In genomic region chr1:235650341-235651169, GRCh38 we compare ENCODE assay signal across 8 cellular contexts. TPM values are rescaled to one million over a fixed set of nuclear protein-coding genes. Genes with fewer than 3 reads are reported as not detected.
A peak's percentile ranks its signal among the peaks of the same experiment; 100 is the strongest.
DNase-seq lines count a peak whose midpoint lies in the region; ATAC-seq and TF ChIP-seq lines count a peak whose summit lies in the region.

No MANE protein-coding gene starts in this region.

- TF ChIP-seq CTCF in BE2C (IDR thresholded peaks at IDR 0.05; ENCODE audit: low read depth, low read length) = no peak
- TF ChIP-seq CTCF in HL-60 (IDR thresholded peaks at IDR 0.05; ENCODE audit: insufficient read depth, low read length) = no peak

- H3K4me3 Mint-ChIP-seq in activated naive CD8-positive, alpha-beta T cell treated with anti-CD3 and anti-CD28 coated beads, Interleukin-2, amount 50 U/mL, for 24 hours = peak overlapping the region; percentile 58
- H3K4me3 Mint-ChIP-seq in stimulated activated naive CD8-positive, alpha-beta T cell treated with anti-CD3 and anti-CD28 coated beads, Interleukin-15, amount 100 ng/mL, for 72 hours = peak overlapping the region; percentile 42 to 69

- H3K4me3 ChIP-seq in BE2C (ENCODE audit: low read depth, low read length) (peak overlapping the region; percentile 57), HL-60 (replicated peaks; ENCODE audit: insufficient read depth, low read length) (peak overlapping the region; percentile 20)

- no peaks in the 10 kb centered on the region for H3K9me3 Mint-ChIP-seq in activated naive CD8-positive, alpha-beta T cell treated with anti-CD3 and anti-CD28 coated beads, Interleukin-2, amount 50 U/mL, for 24 hours
- H3K9me3 Mint-ChIP-seq in stimulated activated naive CD8-positive, alpha-beta T cell treated with anti-CD3 and anti-CD28 coated beads, Interleukin-15, amount 100 ng/mL, for 72 hours = peaks cover 0 to 12% of the 10 kb centered on the region in 2 donors

- H3K27ac ChIP-seq in HL-60 (replicated peaks) = no peak overlapping the region

- DNase-seq in BE2C = peak; percentile 54
- DNase-seq in HL-60 (ENCODE audit: low read depth in 1 of 2, low spot score in 1 of 2) = no peak
- DNase-seq in activated naive CD8-positive, alpha-beta T cell treated with anti-CD3 and anti-CD28 coated beads, Interleukin-2, amount 50 U/mL, for 24 hours = peak; percentile 26
- DNase-seq in islet precursor cell = peak; percentile 77
- DNase-seq in stimulated activated naive CD8-positive, alpha-beta T cell treated with anti-CD3 and anti-CD28 coated beads, Interleukin-15, amount 100 ng/mL, for 72 hours = peak in 1 of 2 donors; percentile 24
- no peak for DNase-seq in stimulated activated CD4-positive, alpha-beta T cell treated with anti-CD3 and anti-CD28 coated beads, Interleukin-4, amount 100 ng/mL, for 24 hours
- DNase-seq in 8988T = no peak
- no peak for DNase-seq in HCEC 1CT

- H3K27me3 ChIP-seq in BE2C (no peaks in the 10 kb centered on the region), HL-60 (ENCODE audit: insufficient read depth, poor library complexity, severe bottlenecking) (peaks cover 47% of the 10 kb centered on the region)

- peaks cover 10% of the 10 kb centered on the region for H3K4me1 ChIP-seq in BE2C

- no peak for ATAC-seq in activated naive CD8-positive, alpha-beta T cell treated with anti-CD3 and anti-CD28 coated beads, Interleukin-2, amount 50 U/mL, for 24 hours
- ATAC-seq in stimulated activated naive CD8-positive, alpha-beta T cell treated with anti-CD3 and anti-CD28 coated beads, Interleukin-15, amount 100 ng/mL, for 72 hours = peak; percentile 50

- H3K27me3 Mint-ChIP-seq in activated naive CD8-positive, alpha-beta T cell treated with anti-CD3 and anti-CD28 coated beads, Interleukin-2, amount 50 U/mL, for 24 hours = peaks cover 69% of the 10 kb centered on the region
- peaks cover 89% of the 10 kb centered on the region for H3K27me3 Mint-ChIP-seq in stimulated activated naive CD8-positive, alpha-beta T cell treated with anti-CD3 and anti-CD28 coated beads, Interleukin-15, amount 100 ng/mL, for 72 hours

- no peaks in the 10 kb centered on the region for H3K36me3 Mint-ChIP-seq in activated naive CD8-positive, alpha-beta T cell treated with anti-CD3 and anti-CD28 coated beads, Interleukin-2, amount 50 U/mL, for 24 hours (ENCODE audit: low read depth)

- no peaks in the 10 kb centered on the region for H3K9me3 ChIP-seq in BE2C

- H3K4me1 Mint-ChIP-seq in activated naive CD8-positive, alpha-beta T cell treated with anti-CD3 and anti-CD28 coated beads, Interleukin-2, amount 50 U/mL, for 24 hours = peaks cover 10% of the 10 kb centered on the region
- H3K4me1 Mint-ChIP-seq in stimulated activated naive CD8-positive, alpha-beta T cell treated with anti-CD3 and anti-CD28 coated beads, Interleukin-15, amount 100 ng/mL, for 72 hours = peaks cover 32% of the 10 kb centered on the region

- no peaks in the 10 kb centered on the region for H3K36me3 ChIP-seq in BE2C

- no peak overlapping the region for H3K27ac Mint-ChIP-seq in activated naive CD8-positive, alpha-beta T cell treated with anti-CD3 and anti-CD28 coated beads, Interleukin-2, amount 50 U/mL, for 24 hours
- H3K27ac Mint-ChIP-seq in stimulated activated naive CD8-positive, alpha-beta T cell treated with anti-CD3 and anti-CD28 coated beads, Interleukin-15, amount 100 ng/mL, for 72 hours = no peak overlapping the region

RNA-seq across cellular contexts. Expression of gene GNG4, which starts 1.0 kb away (rescaled TPM):
- polyA plus RNA-seq in BE2C (2012; ENCODE audit: insufficient read depth, insufficient read length, low read depth) = 22.3 TPM

Comparison
In these comparisons a context has a peak if more than half of its experiments do, and no peak if none do; other contexts are left out.
1. DNase-seq: peak in BE2C (single experiment), activated naive CD8-positive, alpha-beta T cell treated with anti-CD3 and anti-CD28 coated beads, Interleukin-2, amount 50 U/mL, for 24 hours (single experiment) and islet precursor cell (single experiment); none in HL-60 (0 of 2), stimulated activated CD4-positive, alpha-beta T cell treated with anti-CD3 and anti-CD28 coated beads, Interleukin-4, amount 100 ng/mL, for 24 hours (single experiment), 8988T (single experiment) and HCEC 1CT (single experiment).